ENCODE assay signal across 25 cellular contexts in the genomic region with DNA sequence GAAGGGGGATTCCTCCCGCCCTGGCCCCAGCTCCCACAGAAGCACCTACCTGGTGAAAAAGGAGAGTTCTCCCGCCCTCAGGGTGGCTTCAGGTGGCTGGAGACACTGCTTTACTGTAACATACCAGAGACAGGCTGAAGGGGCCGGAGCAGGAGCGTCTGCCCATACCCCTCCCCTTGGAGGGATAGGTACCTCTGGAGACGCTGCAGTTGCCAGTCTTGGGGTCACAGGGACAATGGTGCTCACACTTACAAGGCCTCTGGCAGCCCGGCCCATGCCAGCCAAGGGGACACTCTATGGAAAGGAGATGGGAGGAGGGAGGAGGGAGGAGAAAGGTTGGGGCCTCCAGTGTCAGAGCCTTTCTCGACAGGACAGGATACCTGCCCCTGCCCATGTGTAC. TPM values are rescaled to one million over a fixed set of nuclear protein-coding genes. Genes with fewer than 3 reads are reported as not detected.
"Had no signal": no experiment of that assay in that cellular context is flagged by ENCODE, and none has a peak within 500 bp of the region (broad histone marks: within the 10 kb centered on the region; RNA-seq: fewer than 3 reads in every experiment).

No MANE protein-coding gene starts in this region.

- H3K36me3 Mint-ChIP-seq: type B pancreatic cell had no signal

- H3K4me3 Mint-ChIP-seq: immature natural killer cell; naive thymus-derived CD8-positive, alpha-beta T cell; nephron; neural crest cell; stimulated activated naive CD8-positive, alpha-beta T cell treated with anti-CD3 and anti-CD28 coated beads, Interleukin-15, Interleukin-2, amounts not matched to agents 100 ng/mL and 50 ng/mL, for 24 hours; type B pancreatic cell had no signal

- H3K27ac ChIP-seq: left ventricle myocardium inferior, neutrophil, ovary, prostate gland, skin epidermis, suprapubic skin, tibial nerve, uterus had no signal

- H3K27me3 Mint-ChIP-seq: stimulated activated naive CD8-positive, alpha-beta T cell treated with anti-CD3 and anti-CD28 coated beads, Interleukin-15, Interleukin-2, amounts not matched to agents 100 ng/mL and 50 ng/mL, for 24 hours; type B pancreatic cell had no signal

- DNase-seq: hypothalamus; immature natural killer cell; left ventricle myocardium inferior; naive thymus-derived CD8-positive, alpha-beta T cell; occipital lobe; retina; right cardiac atrium; stimulated activated CD4-positive, alpha-beta T cell treated with anti-CD3 and anti-CD28 coated beads, Interleukin-12 subunit alpha, Interleukin-12 subunit beta, amount 100 ng/mL, for 4 hours; stimulated activated CD4-positive, alpha-beta T cell treated with anti-CD3 and anti-CD28 coated beads, Interleukin-15, amount 100 ng/mL, for 24 hours; stimulated activated CD4-positive, alpha-beta T cell treated with anti-CD3 and anti-CD28 coated beads, Interleukin-2, amount 100 ng/mL, for 24 hours; stimulated activated CD4-positive, alpha-beta T cell treated with anti-CD3 and anti-CD28 coated beads, Interleukin-4, amount 100 ng/mL, for 1 hour; stimulated activated naive CD4-positive, alpha-beta T cell; uterus had no signal

- H3K4me1 Mint-ChIP-seq: nephron, neural crest cell had no signal

- H3K27me3 ChIP-seq: neutrophil, ovary, suprapubic skin, tibial nerve, uterus had no signal

- H3K4me3 ChIP-seq: left ventricle myocardium inferior, lung, ovary, prostate gland, skin epidermis, suprapubic skin, tibial nerve, uterus had no signal

- ATAC-seq: naive thymus-derived CD8-positive, alpha-beta T cell; sciatic nerve had no signal

- H3K27ac Mint-ChIP-seq: immature natural killer cell; nephron; stimulated activated naive CD8-positive, alpha-beta T cell treated with anti-CD3 and anti-CD28 coated beads, Interleukin-15, Interleukin-2, amounts not matched to agents 100 ng/mL and 50 ng/mL, for 24 hours; type B pancreatic cell had no signal

- H3K9me3 Mint-ChIP-seq: immature natural killer cell; naive thymus-derived CD8-positive, alpha-beta T cell; nephron; neural crest cell; stimulated activated naive CD8-positive, alpha-beta T cell treated with anti-CD3 and anti-CD28 coated beads, Interleukin-15, Interleukin-2, amounts not matched to agents 100 ng/mL and 50 ng/mL, for 24 hours; type B pancreatic cell had no signal

RNA-seq across cellular contexts. Expression of a gene that starts 38.7 kb away (rescaled TPM):
- total RNA-seq: naive thymus-derived CD8-positive, alpha-beta T cell; neural crest cell had no signal
